ENCODE assay signal across 1 cellular context in the genomic region with DNA sequence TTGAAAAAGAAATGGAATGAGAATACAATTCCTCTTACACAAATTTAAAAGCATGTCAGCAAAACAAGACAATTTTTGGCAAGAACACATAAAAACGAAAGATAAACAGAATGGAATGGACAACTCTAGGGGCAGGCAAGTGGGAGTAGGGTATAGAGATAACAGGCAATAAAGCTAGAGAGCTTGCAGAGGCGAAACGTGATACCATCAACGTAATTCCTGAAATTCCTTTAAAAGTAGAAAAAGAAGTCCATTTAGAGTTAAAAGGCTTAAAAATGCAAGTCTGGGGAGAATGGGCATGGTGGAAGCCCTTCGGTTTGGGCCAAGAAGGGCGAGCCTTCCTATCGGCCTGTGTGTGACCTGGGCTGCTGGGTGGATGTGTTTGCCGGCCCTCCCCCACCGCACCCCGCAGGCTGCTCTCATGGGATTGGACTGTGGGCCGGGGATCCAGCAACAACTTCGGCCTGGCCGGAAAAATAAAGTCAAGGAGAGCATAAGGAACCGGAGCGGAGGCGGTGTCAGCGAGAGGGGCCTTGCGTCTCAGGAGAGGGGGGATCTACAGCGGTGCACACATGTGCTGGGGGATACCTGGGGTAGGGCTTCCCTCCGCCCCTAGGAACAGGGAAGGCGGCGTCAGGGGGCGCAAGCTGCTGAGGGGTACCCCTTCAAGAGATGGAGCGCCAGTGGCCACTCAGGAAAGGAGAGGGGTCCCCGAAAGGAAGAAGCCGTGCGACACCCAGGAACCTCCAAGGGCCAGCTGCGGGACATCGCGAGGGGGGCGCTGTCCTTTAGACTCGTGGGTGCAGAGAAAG.
A peak's percentile ranks its signal among the peaks of the same experiment; 100 is the strongest.
TF ChIP-seq lines count a peak whose summit lies in the region.

No MANE protein-coding gene starts in this region.

TF ChIP-seq in H1, 55 proteins besides CTCF, POLR2A, EP300 and RAD21:
- TF ChIP-seq KDM4A (IDR thresholded peaks at IDR 0.05; ENCODE audit: low read depth, low read length, severe bottlenecking), result peak; percentile 54
- TF ChIP-seq FOSL1 (IDR thresholded peaks at IDR 0.05; ENCODE audit: insufficient read depth, low read depth, low read length), result no peak
- peak; percentile 69 for TF ChIP-seq SUZ12 (IDR thresholded peaks at IDR 0.05; ENCODE audit: low read length)
- TF ChIP-seq CEBPB (IDR thresholded peaks at IDR 0.05; ENCODE audit: low read depth, low read length), result no peak
- TF ChIP-seq, protein P1, sequence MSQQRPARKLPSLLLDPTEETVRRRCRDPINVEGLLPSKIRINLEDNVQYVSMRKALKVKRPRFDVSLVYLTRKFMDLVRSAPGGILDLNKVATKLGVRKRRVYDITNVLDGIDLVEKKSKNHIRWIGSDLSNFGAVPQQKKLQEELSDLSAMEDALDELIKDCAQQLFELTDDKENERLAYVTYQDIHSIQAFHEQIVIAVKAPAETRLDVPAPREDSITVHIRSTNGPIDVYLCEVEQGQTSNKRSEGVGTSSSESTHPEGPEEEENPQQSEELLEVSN (IDR thresholded peaks at IDR 0.05), result no peak
